In the genomic region with DNA sequence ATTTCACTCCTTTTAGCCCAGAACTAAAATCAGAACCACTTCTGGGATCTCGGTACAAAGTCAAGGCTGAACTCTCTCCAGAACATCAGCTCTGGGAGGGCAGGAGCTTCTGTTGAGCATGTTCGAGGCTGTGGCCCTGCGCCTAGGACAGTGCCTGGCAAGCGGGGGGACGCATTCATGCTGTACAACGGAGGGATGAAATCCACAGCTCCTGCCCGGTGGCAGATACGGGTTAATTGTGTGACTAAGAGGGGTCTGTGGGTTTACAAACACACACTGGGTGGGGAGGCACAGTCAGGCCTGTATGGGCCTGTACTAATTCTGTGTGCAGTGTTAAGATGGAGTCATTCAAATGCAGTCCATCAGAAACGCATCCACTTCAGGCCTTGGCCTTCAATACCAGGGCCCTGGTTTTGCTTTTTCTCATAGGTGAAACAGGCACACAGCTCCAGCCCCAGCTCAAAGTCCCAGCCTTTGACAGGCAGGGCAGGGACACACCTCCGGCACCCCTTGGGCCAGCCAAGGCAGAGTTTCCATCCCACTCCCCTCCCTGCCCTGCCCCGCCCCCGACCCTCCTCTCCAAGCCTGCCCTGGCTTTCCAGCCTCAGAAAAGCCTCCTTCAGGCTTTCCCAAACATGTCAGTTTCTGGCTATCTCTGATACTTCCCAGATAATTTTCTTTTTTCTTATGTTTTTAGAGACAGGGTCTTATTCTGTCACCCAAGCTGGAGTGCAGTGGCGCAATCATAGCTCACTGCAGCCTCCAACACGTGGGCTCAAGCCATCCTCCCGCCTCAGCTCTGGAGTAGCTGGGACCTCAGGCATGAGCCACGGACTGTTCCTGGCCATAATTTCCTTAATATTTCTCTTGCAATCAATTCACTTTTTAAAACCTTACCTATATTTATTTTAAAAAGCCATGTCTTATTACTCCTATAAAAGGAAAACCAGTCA, we compare ENCODE assay signal across 1 cellular context.
TF ChIP-seq lines count a peak whose summit lies in the region.

No MANE protein-coding gene starts in this region.

TF ChIP-seq in HepG2, 621 proteins besides CTCF, POLR2A, EP300 and RAD21 (continued from another document):
- TF ChIP-seq, protein P1, sequence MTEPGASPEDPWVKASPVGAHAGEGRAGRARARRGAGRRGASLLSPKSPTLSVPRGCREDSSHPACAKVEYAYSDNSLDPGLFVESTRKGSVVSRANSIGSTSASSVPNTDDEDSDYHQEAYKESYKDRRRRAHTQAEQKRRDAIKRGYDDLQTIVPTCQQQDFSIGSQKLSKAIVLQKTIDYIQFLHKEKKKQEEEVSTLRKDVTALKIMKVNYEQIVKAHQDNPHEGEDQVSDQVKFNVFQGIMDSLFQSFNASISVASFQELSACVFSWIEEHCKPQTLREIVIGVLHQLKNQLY (CRISPR knock-in tag; IDR thresholded peaks at IDR 0.05), result no peak
- TF ChIP-seq HNF4G (IDR thresholded peaks at IDR 0.05; ENCODE audit: borderline replicate concordance, low read depth, low read length) (0 out of 2 replicates have a peak, but pooled peaks have one; percentile 47), HNF4G (CRISPR knock-in tag; IDR thresholded peaks at IDR 0.05; ENCODE audit: borderline replicate concordance, low read depth) (no peak), ZNF329 (CRISPR knock-in tag; IDR thresholded peaks at IDR 0.05; ENCODE audit: low read depth) (0 out of 2 replicates have a peak, but pooled peaks have one; percentile 28), JDP2 (CRISPR knock-in tag; IDR thresholded peaks at IDR 0.05; ENCODE audit: borderline replicate concordance) (no peak), ZFP90 (CRISPR knock-in tag; IDR thresholded peaks at IDR 0.05; ENCODE audit: borderline replicate concordance) (peak; percentile 71; the same call in 1 of the 2 replicates), ZFX (CRISPR knock-in tag; IDR thresholded peaks at IDR 0.05; ENCODE audit: low read depth) (peak; percentile 72; the same call in 1 of the 2 replicates), SPEN (CRISPR knock-in tag; IDR thresholded peaks at IDR 0.05; ENCODE audit: low read depth) (peak; percentile 65), NRL (CRISPR knock-in tag; IDR thresholded peaks at IDR 0.05; ENCODE audit: borderline replicate concordance) (0 out of 2 replicates have a peak, but pooled peaks have one; percentile 47), SP2 (CRISPR knock-in tag; IDR thresholded peaks at IDR 0.05) (0 out of 2 replicates have a peak, but pooled peaks have one; percentile 15), HHEX (CRISPR knock-in tag; IDR thresholded peaks at IDR 0.05) (no peak), HNF4A (CRISPR knock-in tag; IDR thresholded peaks at IDR 0.05) (peak; percentile 59; the same call in 1 of the 2 replicates), ZNF788 (CRISPR knock-in tag; IDR thresholded peaks at IDR 0.05; ENCODE audit: borderline replicate concordance) (peak; percentile 22; the same call in 1 of the 2 replicates), KDM5B (CRISPR knock-in tag; IDR thresholded peaks at IDR 0.05; ENCODE audit: borderline replicate concordance) (peak; percentile 25; the same call in 1 of the 2 replicates), HOXA3 (CRISPR knock-in tag; IDR thresholded peaks at IDR 0.05) (peak; percentile 50), CEBPB (IDR thresholded peaks at IDR 0.05; ENCODE audit: borderline replicate concordance, low read depth, low read length) (peak; percentile 79)
- TF ChIP-seq, protein P2, sequence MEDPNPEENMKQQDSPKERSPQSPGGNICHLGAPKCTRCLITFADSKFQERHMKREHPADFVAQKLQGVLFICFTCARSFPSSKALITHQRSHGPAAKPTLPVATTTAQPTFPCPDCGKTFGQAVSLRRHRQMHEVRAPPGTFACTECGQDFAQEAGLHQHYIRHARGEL (CRISPR knock-in tag; IDR thresholded peaks at IDR 0.05), result no peak
- TF ChIP-seq, protein P3, sequence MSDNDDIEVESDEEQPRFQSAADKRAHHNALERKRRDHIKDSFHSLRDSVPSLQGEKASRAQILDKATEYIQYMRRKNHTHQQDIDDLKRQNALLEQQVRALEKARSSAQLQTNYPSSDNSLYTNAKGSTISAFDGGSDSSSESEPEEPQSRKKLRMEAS (IDR thresholded peaks at IDR 0.05), result peak; percentile 61
- TF ChIP-seq, protein P4, sequence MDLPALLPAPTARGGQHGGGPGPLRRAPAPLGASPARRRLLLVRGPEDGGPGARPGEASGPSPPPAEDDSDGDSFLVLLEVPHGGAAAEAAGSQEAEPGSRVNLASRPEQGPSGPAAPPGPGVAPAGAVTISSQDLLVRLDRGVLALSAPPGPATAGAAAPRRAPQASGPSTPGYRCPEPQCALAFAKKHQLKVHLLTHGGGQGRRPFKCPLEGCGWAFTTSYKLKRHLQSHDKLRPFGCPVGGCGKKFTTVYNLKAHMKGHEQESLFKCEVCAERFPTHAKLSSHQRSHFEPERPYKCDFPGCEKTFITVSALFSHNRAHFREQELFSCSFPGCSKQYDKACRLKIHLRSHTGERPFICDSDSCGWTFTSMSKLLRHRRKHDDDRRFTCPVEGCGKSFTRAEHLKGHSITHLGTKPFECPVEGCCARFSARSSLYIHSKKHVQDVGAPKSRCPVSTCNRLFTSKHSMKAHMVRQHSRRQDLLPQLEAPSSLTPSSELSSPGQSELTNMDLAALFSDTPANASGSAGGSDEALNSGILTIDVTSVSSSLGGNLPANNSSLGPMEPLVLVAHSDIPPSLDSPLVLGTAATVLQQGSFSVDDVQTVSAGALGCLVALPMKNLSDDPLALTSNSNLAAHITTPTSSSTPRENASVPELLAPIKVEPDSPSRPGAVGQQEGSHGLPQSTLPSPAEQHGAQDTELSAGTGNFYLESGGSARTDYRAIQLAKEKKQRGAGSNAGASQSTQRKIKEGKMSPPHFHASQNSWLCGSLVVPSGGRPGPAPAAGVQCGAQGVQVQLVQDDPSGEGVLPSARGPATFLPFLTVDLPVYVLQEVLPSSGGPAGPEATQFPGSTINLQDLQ (CRISPR knock-in tag; IDR thresholded peaks at IDR 0.05), result no peak
- TF ChIP-seq, protein P5, sequence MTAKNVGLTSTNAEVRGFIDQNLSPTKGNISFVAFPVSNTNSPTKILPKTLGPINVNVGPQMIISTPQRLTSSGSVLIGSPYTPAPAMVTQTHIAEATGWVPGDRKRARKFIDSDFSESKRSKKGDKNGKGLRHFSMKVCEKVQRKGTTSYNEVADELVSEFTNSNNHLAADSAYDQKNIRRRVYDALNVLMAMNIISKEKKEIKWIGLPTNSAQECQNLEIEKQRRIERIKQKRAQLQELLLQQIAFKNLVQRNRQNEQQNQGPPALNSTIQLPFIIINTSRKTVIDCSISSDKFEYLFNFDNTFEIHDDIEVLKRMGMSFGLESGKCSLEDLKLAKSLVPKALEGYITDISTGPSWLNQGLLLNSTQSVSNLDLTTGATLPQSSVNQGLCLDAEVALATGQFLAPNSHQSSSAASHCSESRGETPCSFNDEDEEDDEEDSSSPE (CRISPR knock-in tag; IDR thresholded peaks at IDR 0.05), result peak; percentile 15; the same call in 1 of the 2 replicates
- TF ChIP-seq, protein P6, sequence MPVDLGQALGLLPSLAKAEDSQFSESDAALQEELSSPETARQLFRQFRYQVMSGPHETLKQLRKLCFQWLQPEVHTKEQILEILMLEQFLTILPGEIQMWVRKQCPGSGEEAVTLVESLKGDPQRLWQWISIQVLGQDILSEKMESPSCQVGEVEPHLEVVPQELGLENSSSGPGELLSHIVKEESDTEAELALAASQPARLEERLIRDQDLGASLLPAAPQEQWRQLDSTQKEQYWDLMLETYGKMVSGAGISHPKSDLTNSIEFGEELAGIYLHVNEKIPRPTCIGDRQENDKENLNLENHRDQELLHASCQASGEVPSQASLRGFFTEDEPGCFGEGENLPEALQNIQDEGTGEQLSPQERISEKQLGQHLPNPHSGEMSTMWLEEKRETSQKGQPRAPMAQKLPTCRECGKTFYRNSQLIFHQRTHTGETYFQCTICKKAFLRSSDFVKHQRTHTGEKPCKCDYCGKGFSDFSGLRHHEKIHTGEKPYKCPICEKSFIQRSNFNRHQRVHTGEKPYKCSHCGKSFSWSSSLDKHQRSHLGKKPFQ (CRISPR knock-in tag; IDR thresholded peaks at IDR 0.05; ENCODE audit: insufficient replicate concordance), result peak; percentile 31
- TF ChIP-seq, protein P7, sequence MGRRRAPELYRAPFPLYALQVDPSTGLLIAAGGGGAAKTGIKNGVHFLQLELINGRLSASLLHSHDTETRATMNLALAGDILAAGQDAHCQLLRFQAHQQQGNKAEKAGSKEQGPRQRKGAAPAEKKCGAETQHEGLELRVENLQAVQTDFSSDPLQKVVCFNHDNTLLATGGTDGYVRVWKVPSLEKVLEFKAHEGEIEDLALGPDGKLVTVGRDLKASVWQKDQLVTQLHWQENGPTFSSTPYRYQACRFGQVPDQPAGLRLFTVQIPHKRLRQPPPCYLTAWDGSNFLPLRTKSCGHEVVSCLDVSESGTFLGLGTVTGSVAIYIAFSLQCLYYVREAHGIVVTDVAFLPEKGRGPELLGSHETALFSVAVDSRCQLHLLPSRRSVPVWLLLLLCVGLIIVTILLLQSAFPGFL (CRISPR knock-in tag; IDR thresholded peaks at IDR 0.05), result no peak
- TF ChIP-seq, protein P8, sequence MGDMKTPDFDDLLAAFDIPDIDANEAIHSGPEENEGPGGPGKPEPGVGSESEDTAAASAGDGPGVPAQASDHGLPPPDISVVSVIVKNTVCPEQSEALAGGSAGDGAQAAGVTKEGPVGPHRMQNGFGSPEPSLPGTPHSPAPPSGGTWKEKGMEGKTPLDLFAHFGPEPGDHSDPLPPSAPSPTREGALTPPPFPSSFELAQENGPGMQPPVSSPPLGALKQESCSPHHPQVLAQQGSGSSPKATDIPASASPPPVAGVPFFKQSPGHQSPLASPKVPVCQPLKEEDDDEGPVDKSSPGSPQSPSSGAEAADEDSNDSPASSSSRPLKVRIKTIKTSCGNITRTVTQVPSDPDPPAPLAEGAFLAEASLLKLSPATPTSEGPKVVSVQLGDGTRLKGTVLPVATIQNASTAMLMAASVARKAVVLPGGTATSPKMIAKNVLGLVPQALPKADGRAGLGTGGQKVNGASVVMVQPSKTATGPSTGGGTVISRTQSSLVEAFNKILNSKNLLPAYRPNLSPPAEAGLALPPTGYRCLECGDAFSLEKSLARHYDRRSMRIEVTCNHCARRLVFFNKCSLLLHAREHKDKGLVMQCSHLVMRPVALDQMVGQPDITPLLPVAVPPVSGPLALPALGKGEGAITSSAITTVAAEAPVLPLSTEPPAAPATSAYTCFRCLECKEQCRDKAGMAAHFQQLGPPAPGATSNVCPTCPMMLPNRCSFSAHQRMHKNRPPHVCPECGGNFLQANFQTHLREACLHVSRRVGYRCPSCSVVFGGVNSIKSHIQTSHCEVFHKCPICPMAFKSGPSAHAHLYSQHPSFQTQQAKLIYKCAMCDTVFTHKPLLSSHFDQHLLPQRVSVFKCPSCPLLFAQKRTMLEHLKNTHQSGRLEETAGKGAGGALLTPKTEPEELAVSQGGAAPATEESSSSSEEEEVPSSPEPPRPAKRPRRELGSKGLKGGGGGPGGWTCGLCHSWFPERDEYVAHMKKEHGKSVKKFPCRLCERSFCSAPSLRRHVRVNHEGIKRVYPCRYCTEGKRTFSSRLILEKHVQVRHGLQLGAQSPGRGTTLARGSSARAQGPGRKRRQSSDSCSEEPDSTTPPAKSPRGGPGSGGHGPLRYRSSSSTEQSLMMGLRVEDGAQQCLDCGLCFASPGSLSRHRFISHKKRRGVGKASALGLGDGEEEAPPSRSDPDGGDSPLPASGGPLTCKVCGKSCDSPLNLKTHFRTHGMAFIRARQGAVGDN (CRISPR knock-in tag; IDR thresholded peaks at IDR 0.05), result peak; percentile 40; the same call in 1 of the 2 replicates
TF ChIP-seq in HepG2: peak in this region for 39.
